13 cellular contexts compared by ENCODE assay signal in genomic region chr3:81758275-81758674, GRCh38. TPM values are rescaled to one million over a fixed set of nuclear protein-coding genes. Genes with fewer than 3 reads are reported as not detected.
DNase-seq lines count a peak whose midpoint lies in the region; ATAC-seq, FAIRE-seq and TF ChIP-seq lines count a peak whose summit lies in the region.
"Had no signal": no experiment of that assay in that cellular context is flagged by ENCODE, and none has a peak within 500 bp of the region (broad histone marks: within the 10 kb centered on the region; RNA-seq: fewer than 3 reads in every experiment).

No MANE protein-coding gene starts in this region.

- H3K9me3 Mint-ChIP-seq in GM23338 (peaks cover 6% of the 10 kb centered on the region; the same call in 2 of the 3 replicates), H9 (peaks cover 8 to 9% of the 10 kb centered on the region in 2 experiments; a peak in 4 of 5 replicates)

- H3K56ac ChIP-seq in H9 (ENCODE audit: insufficient read length, low read depth, low read length) = no peak overlapping the region

- H3K4me3 ChIP-seq in HepG2 (replicated peaks in 1 of 3; ENCODE audit: insufficient read depth in 1 of 3, low read depth in 2 of 3, low read length in 3 of 3) (no peak overlapping the region), right lobe of liver (no peak overlapping the region), astrocyte of the cerebellum (ENCODE audit: low read depth, low read length) (no peak overlapping the region), vagina (no peak overlapping the region), GM23338 (no peak overlapping the region)

- no peaks in the 10 kb centered on the region for H4K20me1 ChIP-seq in HepG2 (ENCODE audit: insufficient read depth, low read length)
- no peaks in the 10 kb centered on the region for H4K20me1 ChIP-seq in GM23338 (replicated peaks; ENCODE audit: insufficient read depth)
- no peaks in the 10 kb centered on the region for H4K20me1 ChIP-seq in H9 (ENCODE audit: control insufficient read depth, insufficient read depth, insufficient read length)

- peaks cover 5% of the 10 kb centered on the region for H3K27me3 Mint-ChIP-seq in GM23338 (ENCODE audit: insufficient read depth, low read depth, poor library complexity)
- H3K27me3 Mint-ChIP-seq in H9 (ENCODE audit: low read depth) = no peaks in the 10 kb centered on the region; the same call in none of the 2 replicates
- H3K27me3 Mint-ChIP-seq: CD4-positive, CD25-positive, alpha-beta regulatory T cell; stimulated activated memory B cell treated with anti-CD40 and anti-IgM and Interleukin-4, amounts not matched to agents 10 μg/mL and 1 μg/mL and 100 μg/mL, for 72 hours had no signal

- H3K4me2 ChIP-seq in HepG2 (ENCODE audit: low read depth, low read length) (peak overlapping the region; percentile 80; the same call in 1 of the 2 replicates), GM23338 (no peak overlapping the region), H9 (ENCODE audit: insufficient read depth, insufficient read length, low read length) (no peak overlapping the region)

- H2BK5ac ChIP-seq in H9 (ENCODE audit: insufficient read length, low read length) = no peak overlapping the region

- no peak for TF ChIP-seq POLR2A in HepG2 (IDR thresholded peaks at IDR 0.05; ENCODE audit: insufficient read depth in 1 of 2, low read depth in 2 of 2, low read length in 2 of 2)
- no peak for TF ChIP-seq POLR2A in right lobe of liver (IDR thresholded peaks at IDR 0.05)
- TF ChIP-seq POLR2A in vagina (IDR thresholded peaks at IDR 0.05) = no peak

- no peak for TF ChIP-seq RAD21 in HepG2 (CRISPR knock-in tag; IDR thresholded peaks at IDR 0.05)

- H4K8ac ChIP-seq in H9 (replicated peaks; ENCODE audit: insufficient read length, low read depth, low read length) = no peak overlapping the region

- peaks cover 19% of the 10 kb centered on the region for H3K4me1 Mint-ChIP-seq in GM23338
- H3K4me1 Mint-ChIP-seq in H9 = peaks cover 20% of the 10 kb centered on the region in 2 experiments

- H3K27ac Mint-ChIP-seq in GM23338 = no peak overlapping the region
- H3K27ac Mint-ChIP-seq in H9 = no peak overlapping the region
- H3K27ac Mint-ChIP-seq: CD4-positive, CD25-positive, alpha-beta regulatory T cell; stimulated activated memory B cell treated with anti-CD40 and anti-IgM and Interleukin-4, amounts not matched to agents 10 μg/mL and 1 μg/mL and 100 μg/mL, for 72 hours had no signal

- no peak for TF ChIP-seq EP300 in HepG2 (IDR thresholded peaks at IDR 0.05; ENCODE audit: low read depth in 2 of 2, low read length in 2 of 2)
- no peak for TF ChIP-seq EP300 in HepG2 (CRISPR knock-in tag; IDR thresholded peaks at IDR 0.05; ENCODE audit: borderline replicate concordance)

- H4K5ac ChIP-seq in H9 (ENCODE audit: insufficient read length, low read depth, low read length) = no peak overlapping the region

- no peak overlapping the region for H2AFZ ChIP-seq in HepG2 (ENCODE audit: low read length)
- no peak overlapping the region for H2AFZ ChIP-seq in GM23338
- H2AFZ ChIP-seq in H9 (ENCODE audit: low read length) = no peak overlapping the region

- in situ Hi-C loops in HepG2 (cut with HindIII; ENCODE audit: extremely low pct_ligation_motif_present, low pct_unique_long_range_greater_than_20kb) (no loop called here), astrocyte of the cerebellum (cut with HindIII; ENCODE audit: low sequenced_read_pairs) (no loop called here)

- no peak overlapping the region for H4K91ac ChIP-seq in H9 (ENCODE audit: insufficient read length, low read depth, low read length)

- no peaks in the 10 kb centered on the region for H3K79me1 ChIP-seq in H9 (ENCODE audit: insufficient read depth, low read depth, low read length, poor library complexity, severe bottlenecking)

- H3K27me3 ChIP-seq in HepG2 (ENCODE audit: control insufficient read depth in 1 of 2, insufficient read depth in 2 of 2, low read length in 2 of 2) = no peaks in the 10 kb centered on the region
- no peaks in the 10 kb centered on the region for H3K27me3 ChIP-seq in right lobe of liver
- no peaks in the 10 kb centered on the region for H3K27me3 ChIP-seq in vagina
- H3K27me3 ChIP-seq in GM23338 (ENCODE audit: insufficient read depth) = no peaks in the 10 kb centered on the region
- H3K27me3 ChIP-seq in H9 (ENCODE audit: insufficient read depth, low read length) = no peaks in the 10 kb centered on the region

- TF ChIP-seq CTCF in HepG2 (CRISPR knock-in tag; IDR thresholded peaks at IDR 0.05) (no peak), right lobe of liver (IDR thresholded peaks at IDR 0.05) (no peak), astrocyte of the cerebellum (IDR thresholded peaks at IDR 0.05; ENCODE audit: low read depth, low read length, missing control alignments) (no peak), vagina (IDR thresholded peaks at IDR 0.05) (no peak), GM23338 (conservative IDR thresholded peaks at IDR 0.05; ENCODE audit: low read depth in 2 of 2) (no peak), H9 (conservative IDR thresholded peaks at IDR 0.05) (no peak)

- H3K9me2 ChIP-seq in GM23338 (ENCODE audit: insufficient read depth) = no peaks in the 10 kb centered on the region

- H3K18ac ChIP-seq in H9 (ENCODE audit: insufficient read length, low read depth, low read length) = no peak overlapping the region

- BruUV-seq in HepG2 (replicated peaks; lab: Mats Ljungman, UMichigan) = no TSS peak

- no peak overlapping the region for H3T11ph ChIP-seq in H9 (ENCODE audit: low read length)

- H3K79me2 ChIP-seq in HepG2 (ENCODE audit: insufficient read depth, low read length) (peaks cover 62% of the 10 kb centered on the region), GM23338 (replicated peaks; ENCODE audit: insufficient read depth) (peaks cover 13% of the 10 kb centered on the region), H9 (ENCODE audit: insufficient read depth, low read length) (no peaks in the 10 kb centered on the region)

- no peak overlapping the region for H2BK12ac ChIP-seq in H9 (ENCODE audit: insufficient read length, low read depth, low read length)

- FAIRE-seq in HepG2 (lab: Jason Lieb, UNC) = no peak
- FAIRE-seq in GM19239 (lab: Jason Lieb, UNC) = no peak

- WGBS in HepG2 (ENCODE audit: low lambda C conversion rate) = 74% methylated on average over 1 of the region's 1 CpG
- 33% methylated on average over 1 of the region's 1 CpG for WGBS in right lobe of liver (ENCODE audit: insufficient coverage, low coverage, low lambda C conversion rate, missing lambda C conversion rate)
- no CpG with 5 or more reads among the region's 1 CpG for WGBS in H9 (ENCODE audit: extremely low coverage, insufficient read length, low lambda C conversion rate)

- H3K23me2 ChIP-seq in H9 (ENCODE audit: insufficient read length, low read depth, low read length, poor library complexity, severe bottlenecking) = peaks cover 3% of the 10 kb centered on the region

- no peak overlapping the region for H3K4ac ChIP-seq in H9 (ENCODE audit: low read depth, low read length)

- peaks cover 2% of the 10 kb centered on the region; the same call in 1 of the 2 replicates for H3F3A ChIP-seq in GM23338 (replicated peaks; ENCODE audit: low read depth)

- peak; percentile 41 for DNase-seq in HepG2 (ENCODE audit: low spot score)
- no peak for DNase-seq in right lobe of liver
- peak; percentile 24 for DNase-seq in astrocyte of the cerebellum (ENCODE audit: low read depth)
- DNase-seq in iris pigment epithelial cell (ENCODE audit: low read depth) = peak; percentile 94
- no peak for DNase-seq in vagina (ENCODE audit: extremely low spot score in 2 of 2)
- no peak for DNase-seq in GM23338 (ENCODE audit: low spot score)
- DNase-seq in GM19239 (ENCODE audit: insufficient read length, low spot score) = no peak
- DNase-seq in H9 = no peak
- DNase-seq: CD4-positive, CD25-positive, alpha-beta regulatory T cell; NCI-H2171 treated with DMSO at 0.1 percent for 48 hours had no signal

- intact Hi-C loops in HepG2 (cut with micrococcal nuclease; ENCODE audit: unreplicated experiment) = no loop called here
- intact Hi-C loops in right lobe of liver (cut with DNase I) = no loop called here
- intact Hi-C loops in vagina (cut with DNase I) = no loop called here

- CTCF ChIA-PET in HepG2 (lab: Yijun Ruan, JAX; ENCODE audit: low intra/inter-chr PET ratio, low total read pairs) = no interaction called here

- no peak overlapping the region for H2BK15ac ChIP-seq in H9 (ENCODE audit: low read depth, low read length)

- no peak overlapping the region for H2BK120ac ChIP-seq in H9 (ENCODE audit: low read depth, low read length, poor library complexity, severe bottlenecking)

- H3K9me3 ChIP-seq in HepG2 (ENCODE audit: low read length) (0 out of 2 replicates have a peak, but pooled peaks cover 6% of the 10 kb centered on the region), right lobe of liver (no peaks in the 10 kb centered on the region), vagina (no peaks in the 10 kb centered on the region), H9 (ENCODE audit: control insufficient read depth, low read depth, low read length) (no peaks in the 10 kb centered on the region)

- POLR2A ChIA-PET in HepG2 (lab: Yijun Ruan, JAX) = no interaction called here

- H3K14ac ChIP-seq in H9 (ENCODE audit: insufficient read depth, low read length) = no peak overlapping the region

- H2AK5ac ChIP-seq in H9 (ENCODE audit: insufficient read length, low read length) = no peak overlapping the region

- H3K4me3 Mint-ChIP-seq in GM23338 = no peak overlapping the region
- H3K4me3 Mint-ChIP-seq in H9 = no peak overlapping the region
- H3K4me3 Mint-ChIP-seq: stimulated activated memory B cell treated with anti-CD40 and anti-IgM and Interleukin-4, amounts not matched to agents 10 μg/mL and 1 μg/mL and 100 μg/mL, for 72 hours had no signal

- H3K36me3 Mint-ChIP-seq in GM23338 (ENCODE audit: low read depth) = peaks cover 14% of the 10 kb centered on the region; the same call in 2 of the 3 replicates
- H3K36me3 Mint-ChIP-seq in H9 (ENCODE audit: insufficient read depth in 1 of 3, low read depth in 3 of 3) = peaks cover 6 to 23% (median 11%) of the 10 kb centered on the region in 3 experiments; a peak in 5 of 7 replicates

- H3K4me1 ChIP-seq in HepG2 (ENCODE audit: insufficient read depth, low read length) = peaks cover 49% of the 10 kb centered on the region
- H3K4me1 ChIP-seq in right lobe of liver = peaks cover 0 to 21% (median 10%) of the 10 kb centered on the region in 4 donors
- peaks cover 32% of the 10 kb centered on the region for H3K4me1 ChIP-seq in vagina
- peaks cover 7% of the 10 kb centered on the region for H3K4me1 ChIP-seq in GM23338 (ENCODE audit: insufficient read depth)
- H3K4me1 ChIP-seq in H9 (ENCODE audit: insufficient read depth, low read length) = no peaks in the 10 kb centered on the region

- no peak overlapping the region for H2BK20ac ChIP-seq in H9 (ENCODE audit: low read depth, low read length, poor library complexity, severe bottlenecking)

- no peak overlapping the region for H3K9ac ChIP-seq in HepG2 (ENCODE audit: insufficient read depth, low read depth, low read length)
- no peak overlapping the region for H3K9ac ChIP-seq in H9 (ENCODE audit: extremely low read depth, insufficient read length, low read length)

- H3K27ac ChIP-seq in HepG2 (ENCODE audit: extremely low read length, insufficient read depth, low read length) (no peak overlapping the region), right lobe of liver (no peak overlapping the region), vagina (peak overlapping the region; percentile 98), GM23338 (ENCODE audit: low read depth) (no peak overlapping the region), H9 (ENCODE audit: insufficient read length, low read depth, low read length) (no peak overlapping the region)

- peaks cover 0 to 2% of the 10 kb centered on the region in 2 experiments; a peak in 3 of 5 replicates for H3K36me3 ChIP-seq in HepG2 (replicated peaks in 1 of 2; ENCODE audit: control insufficient read depth in 1 of 2, insufficient read depth in 2 of 2, low read length in 2 of 2)
- no peaks in the 10 kb centered on the region for H3K36me3 ChIP-seq in right lobe of liver
- H3K36me3 ChIP-seq in vagina = no peaks in the 10 kb centered on the region
- H3K36me3 ChIP-seq in GM23338 (ENCODE audit: insufficient read depth) = no peaks in the 10 kb centered on the region

- no peak overlapping the region for H3K23ac ChIP-seq in H9 (ENCODE audit: insufficient read length, low read depth, low read length)

- ATAC-seq in HepG2 = no peak
- no peak for ATAC-seq in right lobe of liver
- ATAC-seq in GM23338 = no peak
- ATAC-seq: HCT116; Panc1; stimulated activated memory B cell treated with anti-CD40 and anti-IgM and Interleukin-4, amounts not matched to agents 10 μg/mL and 1 μg/mL and 100 μg/mL, for 72 hours had no signal

RNA-seq across cellular contexts. Expression of gene GBE1, which starts 3.2 kb away (rescaled TPM):
- total RNA-seq in HepG2 (2016; rRNA removed; fragmentation: Illumina TruSeq; extraction: Trizol) (22.9 and 30.9 TPM in 2 replicates), right lobe of liver (10 to 100 TPM; 27.3 to 66.0 (median 57.3) TPM), vagina (25.0 TPM), H9 (2021) (13.2 and 13.8 TPM in 2 replicates)
- 3.7 and 4.0 TPM in 2 replicates for total RNA-seq in HepG2 (2016; cell fraction: cytosol; rRNA removed; fragmentation: Illumina TruSeq; extraction: Trizol; ENCODE audit: low read depth)
- 20.7 and 31.2 TPM in 2 replicates for total RNA-seq in HepG2 (2016; cell fraction: insoluble cytoplasmic fraction; rRNA removed; fragmentation: Illumina TruSeq; extraction: Trizol)
- total RNA-seq in HepG2 (2016; cell fraction: membrane; rRNA removed; fragmentation: Illumina TruSeq; extraction: Trizol) = 7.5 and 7.8 TPM in 2 replicates
- total RNA-seq in HepG2 (2016; cell fraction: nucleus; rRNA removed; fragmentation: Illumina TruSeq; extraction: Trizol) = 23.9 and 24.8 TPM in 2 replicates
- polyA plus RNA-seq in HepG2 (2011; rRNA removed) (31.1 and 36.1 TPM in 2 replicates), GM23338 (2016; fragmentation: Nextera tagmentation; extraction: Ambion mirVana) (4.5 and 6.4 TPM in 2 replicates)
- 17.0 and 30.6 TPM in 2 replicates for polyA plus RNA-seq in HepG2 (2011; cell fraction: cytosol; rRNA removed)
- 12.7 and 18.2 TPM in 2 replicates for polyA plus RNA-seq in HepG2 (2011; cell fraction: nucleus; rRNA removed)
- 52.7 and 85.6 TPM in 2 replicates for polyA plus RNA-seq in HepG2 (2012)
- polyA plus RNA-seq in HepG2 (2016; cell fraction: cytosol; fragmentation: Illumina TruSeq; extraction: Trizol; ENCODE audit: low read depth) = 1.0 and 1.5 TPM in 2 replicates
- polyA plus RNA-seq in HepG2 (2016; cell fraction: insoluble cytoplasmic fraction; fragmentation: Illumina TruSeq; extraction: Trizol; ENCODE audit: low read depth) = 23.3 and 24.3 TPM in 2 replicates
- polyA plus RNA-seq in HepG2 (2016; cell fraction: membrane; fragmentation: Illumina TruSeq; extraction: Trizol; ENCODE audit: low read depth) = 3.2 and 3.6 TPM in 2 replicates
- 9.5 and 10.1 TPM in 2 replicates for polyA plus RNA-seq in HepG2 (2016; cell fraction: nucleus; fragmentation: Illumina TruSeq; extraction: Trizol; ENCODE audit: insufficient read depth, low read depth)
- polyA minus RNA-seq in HepG2 (2011; rRNA and poly(A)+ RNA removed; ENCODE audit: low replicate concordance) = 22.1 and 32.2 TPM in 2 replicates
- polyA minus RNA-seq in HepG2 (2011; cell fraction: cytosol; rRNA and poly(A)+ RNA removed) = 41.3 and 51.4 TPM in 2 replicates
- 221 and 223 TPM in 2 replicates for polyA minus RNA-seq in HepG2 (2011; cell fraction: nucleus; rRNA and poly(A)+ RNA removed)
- 12.2 and 18.7 TPM in 2 replicates for total RNA-seq in GM23338 (2014; rRNA removed; shearing (Covaris generic))

Comparison
In these comparisons a context has a peak if more than half of its experiments do, and no peak if none do; other contexts are left out.
1. DNase-seq: peak in HepG2 (single experiment), astrocyte of the cerebellum (single experiment) and iris pigment epithelial cell (single experiment); none in right lobe of liver (0 of 3), vagina (0 of 2), GM23338 (single experiment), GM19239 (single experiment) and H9 (single experiment).